Comparison of ENCODE assay signal across 27 cellular contexts in the genomic region with DNA sequence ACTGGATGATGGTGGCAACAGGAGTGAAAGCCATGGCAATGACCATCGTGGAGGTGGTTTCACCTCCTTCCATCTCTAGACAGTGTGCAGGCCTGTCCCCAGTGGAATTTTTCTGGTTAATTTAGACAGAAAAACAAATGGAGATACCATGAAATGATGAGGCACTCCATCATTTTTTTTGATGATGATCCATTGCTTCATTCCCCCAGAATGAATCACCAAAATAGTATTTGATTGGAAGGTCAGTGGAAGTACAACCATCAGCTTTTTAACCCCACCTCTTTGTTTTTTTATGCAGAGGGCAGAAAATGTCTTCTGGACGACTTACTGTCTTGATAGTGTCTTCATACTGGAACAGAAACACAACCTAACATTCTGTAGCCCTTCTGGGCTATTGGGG. TPM values are rescaled to one million over a fixed set of nuclear protein-coding genes. Genes with fewer than 3 reads are reported as not detected.
DNase-seq lines count a peak whose midpoint lies in the region; ATAC-seq, FAIRE-seq and TF ChIP-seq lines count a peak whose summit lies in the region.
"Had no signal": no experiment of that assay in that cellular context is flagged by ENCODE, and none has a peak within 500 bp of the region (broad histone marks: within the 10 kb centered on the region; RNA-seq: fewer than 3 reads in every experiment).

No MANE protein-coding gene starts in this region.

- ATAC-seq in HCT116 (peak; percentile 23; the same call in 1 of the 2 replicates), GM18909 (IDR thresholded peaks at IDR 0.05; ENCODE audit: poor library complexity, unreplicated experiment) (no peak), pancreas (no peak)
- ATAC-seq: activated CD8-positive, alpha-beta T cell treated with anti-CD3 and anti-CD28 coated beads, Interleukin-2, amount 10 ng/mL, durations not matched to agents 7 days and 5 days; left lobe of liver had no signal

- H3K27ac ChIP-seq in HCT116 (ENCODE audit: low read depth, low read length) (no peak overlapping the region), SK-N-SH (ENCODE audit: low read depth in 2 of 2, low read length in 1 of 2) (peak overlapping the region in 1 of 2 experiments; percentile 55; a peak in 2 of 4 replicates), pancreas (no peak overlapping the region)
- H3K27ac ChIP-seq: KMS-11, VCaP had no signal

- H3K36me3 ChIP-seq in HCT116 (ENCODE audit: control insufficient read depth in 1 of 2, insufficient read depth in 2 of 2, low read length in 2 of 2): no peaks in the 10 kb centered on the region
- no peaks in the 10 kb centered on the region for H3K36me3 ChIP-seq in SK-N-SH (replicated peaks in 1 of 2; ENCODE audit: control insufficient read depth in 1 of 2, insufficient read depth in 2 of 2, low read length in 1 of 2)
- H3K36me3 ChIP-seq in pancreas: no peaks in the 10 kb centered on the region

- H3F3A ChIP-seq in SK-N-SH (replicated peaks; ENCODE audit: insufficient read depth): peaks cover 10% of the 10 kb centered on the region

- H2AFZ ChIP-seq in HCT116 (ENCODE audit: low read depth, low read length, poor library complexity, severe bottlenecking) (peak overlapping the region; percentile 12), SK-N-SH (ENCODE audit: low read depth) (no peak overlapping the region)

- BruUV-seq in HCT116 (replicated peaks; lab: Mats Ljungman, UMichigan): no TSS peak

- H3K27me3 ChIP-seq in HCT116 (ENCODE audit: insufficient read depth, low read length) (no peaks in the 10 kb centered on the region), SK-N-SH (ENCODE audit: insufficient read depth) (no peaks in the 10 kb centered on the region), pancreas (no peaks in the 10 kb centered on the region)

- TF ChIP-seq EP300 in SK-N-SH (IDR thresholded peaks at IDR 0.05; ENCODE audit: borderline replicate concordance in 1 of 2, low read depth in 1 of 2, low read length in 1 of 2): peak in 1 of 2 experiments; percentile 66; a peak in 1 of 4 replicates

- H3K9ac ChIP-seq in HCT116 (ENCODE audit: low read length): no peak overlapping the region
- no peak overlapping the region for H3K9ac ChIP-seq in SK-N-SH
- H3K9ac ChIP-seq: KMS-11 had no signal

- H3K9me2 ChIP-seq in HCT116 (ENCODE audit: insufficient read depth) (no peaks in the 10 kb centered on the region), SK-N-SH (no peaks in the 10 kb centered on the region)

- no peaks in the 10 kb centered on the region for H4K20me1 ChIP-seq in HCT116 (ENCODE audit: insufficient read depth)
- H4K20me1 ChIP-seq in SK-N-SH (ENCODE audit: insufficient read depth): no peaks in the 10 kb centered on the region

- RAD21 ChIA-PET in HCT116 (lab: Charles Lee; ENCODE audit: low non-redundant PET in 1 of 2, low total read pairs in 2 of 2, uncharacterized antibody in 2 of 2, unreplicated experiment in 2 of 2): no interaction called here

- TF ChIP-seq RAD21 in HCT116 (IDR thresholded peaks at IDR 0.05; ENCODE audit: low read depth) (no peak), SK-N-SH (IDR thresholded peaks at IDR 0.05; ENCODE audit: low read length) (no peak)

- CTCF ChIA-PET in HCT116 (lab: Charles Lee): no interaction called here
- CTCF ChIA-PET in SK-N-SH (lab: Yijun Ruan, JAX): no interaction called here

- 4% methylated on average over 2 of the region's 2 CpGs for WGBS in SK-N-SH (ENCODE audit: low lambda C conversion rate)
- WGBS in pancreas, 2 donors: 45 to 60% methylated on average over 2 of the region's 2 CpGs

- intact Hi-C loops in HCT116 (cut with micrococcal nuclease): no loop called here
- intact Hi-C loops in pancreas (cut with DNase I): no loop called here

- H3K79me2 ChIP-seq in HCT116 (ENCODE audit: insufficient read depth, low read length) (no peaks in the 10 kb centered on the region), SK-N-SH (ENCODE audit: insufficient read depth) (no peaks in the 10 kb centered on the region)

- H3K4me2 ChIP-seq in HCT116 (ENCODE audit: low read length) (peak overlapping the region; percentile 40), SK-N-SH (peak overlapping the region; percentile 21)
- H3K4me2 ChIP-seq: KMS-11, smooth muscle cell had no signal

- TF ChIP-seq POLR2A in HCT116 (IDR thresholded peaks at IDR 0.05; ENCODE audit: borderline replicate concordance, extremely low read depth, insufficient read depth, insufficient read length): no peak

- FAIRE-seq in pancreas (lab: Jason Lieb, UNC): no peak

- H3K4me1 ChIP-seq in HCT116 (ENCODE audit: control insufficient read depth in 1 of 2, insufficient read depth in 2 of 2, low read length in 2 of 2): peaks cover 5 to 19% of the 10 kb centered on the region in 2 experiments
- H3K4me1 ChIP-seq in SK-N-SH (ENCODE audit: control insufficient read depth in 1 of 2, insufficient read depth in 2 of 2, low read depth in 1 of 2, low read length in 1 of 2): peaks cover 0 to 21% of the 10 kb centered on the region in 2 experiments; a peak in 3 of 4 replicates
- no peaks in the 10 kb centered on the region for H3K4me1 ChIP-seq in pancreas

- peak; percentile 25 for DNase-seq in A172 (ENCODE audit: low spot score)
- no peak for DNase-seq in HCT116 (ENCODE audit: low read depth, low spot score)
- DNase-seq in SK-N-SH: no peak
- DNase-seq in glomerular visceral epithelial cell (ENCODE audit: extremely low spot score): peak; percentile 19
- no peak for DNase-seq in NCI-H82 (lab: John Stamatoyannopoulos, UW)
- no peak for DNase-seq in pancreas
- DNase-seq in OCI-M1 (lab: John Stamatoyannopoulos, UW): no peak
- DNase-seq: 8988T; activated CD4-positive, alpha-beta T cell treated with anti-CD3 and anti-CD28 coated beads for 36 hours; activated CD8-positive, alpha-beta T cell treated with anti-CD3 and anti-CD28 coated beads, Interleukin-2, amount 10 ng/mL, durations not matched to agents 7 days and 5 days; activated naive CD4-positive, alpha-beta T cell treated with anti-CD3 and anti-CD28 coated beads, Interleukin-2, amount 50 U/mL, for 16 hours; DMS79 treated with DMSO at 0.1 percent for 48 hours; H9; hippocampal formation; NCI-H1417; NCI-H2081; NCI-H2227 treated with DMSO at 0.1 percent for 48 hours; NCI-H526 treated with DMSO at 0.1 percent for 48 hours; nephron progenitor cell; stimulated activated naive CD8-positive, alpha-beta T cell treated with anti-CD3 and anti-CD28 coated beads, Interleukin-15, Interleukin-2, amounts not matched to agents 100 U/mL and 50 U/mL, for 24 hours; T-helper 9 cell had no signal

- POLR2A ChIA-PET in HCT116 (lab: Charles Lee) (no interaction called here), SK-N-SH (lab: Yijun Ruan, JAX) (no interaction called here)

- H3K9me3 ChIP-seq in HCT116 (ENCODE audit: control insufficient read depth in 1 of 2, insufficient read depth in 1 of 2, low read depth in 1 of 2, low read length in 2 of 2): no peaks in the 10 kb centered on the region
- H3K9me3 ChIP-seq in SK-N-SH: no peaks in the 10 kb centered on the region
- no peaks in the 10 kb centered on the region for H3K9me3 ChIP-seq in pancreas

- no peak overlapping the region for H3K4me3 ChIP-seq in HCT116 (replicated peaks in 1 of 2; ENCODE audit: low read depth in 1 of 2, low read length in 2 of 2)
- no peak overlapping the region for H3K4me3 ChIP-seq in SK-N-SH (ENCODE audit: low read depth in 2 of 2, low read length in 1 of 2)
- no peak overlapping the region for H3K4me3 ChIP-seq in pancreas
- H3K4me3 ChIP-seq: smooth muscle cell had no signal

- TF ChIP-seq CTCF in HCT116 (IDR thresholded peaks at IDR 0.05 in 2 of 3, conservative IDR thresholded peaks at IDR 0.05 in 1 of 3; ENCODE audit: borderline replicate concordance in 1 of 3, insufficient read depth in 1 of 3, low read depth in 2 of 3, low read length in 2 of 3) (no peak), SK-N-SH (IDR thresholded peaks at IDR 0.05) (no peak), pancreas (IDR thresholded peaks at IDR 0.05) (no peak)

TF ChIP-seq in HCT116, 20 proteins besides CTCF, POLR2A, EP300 and RAD21 (continues in another document):
- TF ChIP-seq JUND (IDR thresholded peaks at IDR 0.05): no peak
- TF ChIP-seq, protein P1, sequence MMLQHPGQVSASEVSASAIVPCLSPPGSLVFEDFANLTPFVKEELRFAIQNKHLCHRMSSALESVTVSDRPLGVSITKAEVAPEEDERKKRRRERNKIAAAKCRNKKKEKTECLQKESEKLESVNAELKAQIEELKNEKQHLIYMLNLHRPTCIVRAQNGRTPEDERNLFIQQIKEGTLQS (IDR thresholded peaks at IDR 0.05): no peak
- no peak for TF ChIP-seq POLR2AphosphoS5 (IDR thresholded peaks at IDR 0.05; ENCODE audit: low read depth, low read length)
- TF ChIP-seq ZFX (IDR thresholded peaks at IDR 0.05): no peak

TF ChIP-seq in SK-N-SH, 30 proteins besides CTCF, POLR2A, EP300 and RAD21:
- TF ChIP-seq JUND (IDR thresholded peaks at IDR 0.05): peak; percentile 81
- TF ChIP-seq RXRA (IDR thresholded peaks at IDR 0.05; ENCODE audit: borderline replicate concordance, low read depth): peak; percentile 82
- peak; percentile 76; the same call in 1 of the 2 replicates for TF ChIP-seq FOSL2 (IDR thresholded peaks at IDR 0.05; ENCODE audit: borderline replicate concordance, low read depth)
- TF ChIP-seq NFIC (IDR thresholded peaks at IDR 0.05; ENCODE audit: borderline replicate concordance): no peak
- TF ChIP-seq, protein P2, sequence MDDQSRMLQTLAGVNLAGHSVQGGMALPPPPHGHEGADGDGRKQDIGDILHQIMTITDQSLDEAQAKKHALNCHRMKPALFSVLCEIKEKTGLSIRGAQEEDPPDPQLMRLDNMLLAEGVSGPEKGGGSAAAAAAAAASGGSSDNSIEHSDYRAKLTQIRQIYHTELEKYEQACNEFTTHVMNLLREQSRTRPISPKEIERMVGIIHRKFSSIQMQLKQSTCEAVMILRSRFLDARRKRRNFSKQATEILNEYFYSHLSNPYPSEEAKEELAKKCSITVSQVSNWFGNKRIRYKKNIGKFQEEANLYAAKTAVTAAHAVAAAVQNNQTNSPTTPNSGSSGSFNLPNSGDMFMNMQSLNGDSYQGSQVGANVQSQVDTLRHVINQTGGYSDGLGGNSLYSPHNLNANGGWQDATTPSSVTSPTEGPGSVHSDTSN (IDR thresholded peaks at IDR 0.05): peak; percentile 92
- peak; percentile 82 for TF ChIP-seq TCF12 (IDR thresholded peaks at IDR 0.05)

RNA-seq across cellular contexts. Expression of a gene that starts 42.6 kb away (rescaled TPM):
- total RNA-seq in A172 (2014; rRNA removed; shearing (Covaris generic)): 0.91 and 1.6 TPM in 2 replicates
- not detected for total RNA-seq in HCT116 (2021; ENCODE audit: unreplicated experiment)
- polyA plus RNA-seq in HCT116 (2012): 0.04 and 0.16 TPM in 2 replicates
- polyA plus RNA-seq in SK-N-SH (2012; rRNA removed): 1.9 and 2.2 TPM in 2 replicates
- polyA plus RNA-seq in SK-N-SH (2012; cell fraction: cytosol; rRNA removed): 0.91 and 2.0 TPM in 2 replicates
- 1.2 and 2.4 TPM in 2 replicates for polyA plus RNA-seq in SK-N-SH (2012; cell fraction: nucleus; rRNA removed)
- total RNA-seq in pancreas: under 1 TPM; 0.12 to 0.32 (median 0.17) TPM
- polyA plus RNA-seq in pancreas: under 1 TPM; 0.11 to 0.49 TPM
- total RNA-seq: activated CD4-positive, alpha-beta T cell treated with anti-CD3 and anti-CD28 coated beads for 36 hours; activated CD8-positive, alpha-beta T cell treated with anti-CD3 and anti-CD28 coated beads, Interleukin-2, amount 10 ng/mL, durations not matched to agents 7 days and 5 days; activated T-helper 17 cell treated with anti-CD3 and anti-CD28 coated beads, Interleukin-2, amount 50 U/mL, for 72 hours; H9 had no signal

Comparison
In these comparisons a context has a peak if more than half of its experiments do, and no peak if none do; other contexts are left out.
1. DNase-seq: peak in A172 (single experiment) and glomerular visceral epithelial cell (single experiment); none in HCT116 (single experiment), SK-N-SH (single experiment), NCI-H82 (single experiment), pancreas (0 of 6) and OCI-M1 (single experiment).